9 cellular contexts compared by ENCODE assay signal in genomic region chr1:237901284-237901870, GRCh38. TPM values are rescaled to one million over a fixed set of nuclear protein-coding genes. Genes with fewer than 3 reads are reported as not detected.
DNase-seq lines count a peak whose midpoint lies in the region; TF ChIP-seq lines count a peak whose summit lies in the region.
"Had no signal": no experiment of that assay in that cellular context is flagged by ENCODE, and none has a peak within 500 bp of the region (broad histone marks: within the 10 kb centered on the region; RNA-seq: fewer than 3 reads in every experiment).

No MANE protein-coding gene starts in this region.

- DNase-seq in NCI-H1436 (lab: John Stamatoyannopoulos, UW): peak; percentile 46
- DNase-seq in NCI-H1436 treated with DMSO at 0.1 percent for 48 hours (lab: John Stamatoyannopoulos, UW): no peak
- DNase-seq in astrocyte of the spinal cord (ENCODE audit: low read depth, low spot score): no peak
- DNase-seq in NCI-H2029 treated with DMSO at 0.1 percent for 48 hours (lab: John Stamatoyannopoulos, UW): no peak
- DNase-seq in dermis blood vessel endothelial cell: no peak
- DNase-seq in middle frontal gyrus (ENCODE audit: extremely low spot score, low spot score): no peak
- DNase-seq: activated B cell treated with CpG ODN at 0.5 μM for 24 hours had no signal

- no peaks in the 10 kb centered on the region for H3K4me1 Mint-ChIP-seq in nephron
- H3K4me1 Mint-ChIP-seq: activated B cell treated with CpG ODN at 0.5 μM for 24 hours had no signal

- no peak overlapping the region for H3K27ac ChIP-seq in KMS-11

- no peaks in the 10 kb centered on the region for H3K9me3 Mint-ChIP-seq in nephron

- no peaks in the 10 kb centered on the region for H3K4me1 ChIP-seq in KMS-11 (ENCODE audit: low read depth, poor library complexity, severe bottlenecking)

- H3K4me2 ChIP-seq in KMS-11: no peak overlapping the region

- no peak overlapping the region for H3K4me3 ChIP-seq in KMS-11 (IDR thresholded peaks at IDR 0.05; ENCODE audit: insufficient read depth, low read depth, low read length)
- no peak overlapping the region for H3K4me3 ChIP-seq in astrocyte of the spinal cord (ENCODE audit: low read depth, low read length)

- H3K36me3 ChIP-seq in KMS-11 (ENCODE audit: insufficient read depth): no peaks in the 10 kb centered on the region

- TF ChIP-seq CTCF in KMS-11 (conservative IDR thresholded peaks at IDR 0.05; ENCODE audit: low read depth, low read length): peak; percentile 65; the same call in 1 of the 2 replicates
- peak; percentile 32 for TF ChIP-seq CTCF in astrocyte of the spinal cord (IDR thresholded peaks at IDR 0.05; ENCODE audit: low read depth, low read length)
- TF ChIP-seq CTCF in nephron (IDR thresholded peaks at IDR 0.05; ENCODE audit: unreplicated experiment in 3 of 3): peak; percentile 31 to 37 (median 32)

- H2AFZ ChIP-seq in KMS-11 (ENCODE audit: low read depth): no peak overlapping the region

- no peaks in the 10 kb centered on the region for H3K79me2 ChIP-seq in KMS-11 (ENCODE audit: insufficient read depth, low read depth)

- H3K36me3 Mint-ChIP-seq in nephron (ENCODE audit: low read depth): no peaks in the 10 kb centered on the region

- H4K20me1 ChIP-seq in KMS-11 (ENCODE audit: insufficient read depth): no peaks in the 10 kb centered on the region

- no peak overlapping the region for H3K9ac ChIP-seq in KMS-11

- peaks cover 5% of the 10 kb centered on the region for H3K27me3 Mint-ChIP-seq in nephron (ENCODE audit: low read depth)
- H3K27me3 Mint-ChIP-seq: activated B cell treated with CpG ODN at 0.5 μM for 24 hours had no signal

- H3K27ac Mint-ChIP-seq in nephron: no peak overlapping the region
- H3K27ac Mint-ChIP-seq: activated B cell treated with CpG ODN at 0.5 μM for 24 hours had no signal

- H3K27me3 ChIP-seq in KMS-11 (ENCODE audit: insufficient read depth, low read depth): no peaks in the 10 kb centered on the region

- H3K4me3 Mint-ChIP-seq in nephron: no peak overlapping the region
- H3K4me3 Mint-ChIP-seq: activated B cell treated with CpG ODN at 0.5 μM for 24 hours had no signal

- in situ Hi-C loops in astrocyte of the spinal cord (cut with HindIII; ENCODE audit: low sequenced_read_pairs): no loop called here

RNA-seq across cellular contexts. Expression of gene ZP4, which starts 10.7 kb away (rescaled TPM):
- not detected in 2 replicates for total RNA-seq in dermis blood vessel endothelial cell
- total RNA-seq: activated B cell treated with CpG ODN at 0.5 μM for 24 hours had no signal
